ENCODE assay signal across 12 cellular contexts in the genomic region with DNA sequence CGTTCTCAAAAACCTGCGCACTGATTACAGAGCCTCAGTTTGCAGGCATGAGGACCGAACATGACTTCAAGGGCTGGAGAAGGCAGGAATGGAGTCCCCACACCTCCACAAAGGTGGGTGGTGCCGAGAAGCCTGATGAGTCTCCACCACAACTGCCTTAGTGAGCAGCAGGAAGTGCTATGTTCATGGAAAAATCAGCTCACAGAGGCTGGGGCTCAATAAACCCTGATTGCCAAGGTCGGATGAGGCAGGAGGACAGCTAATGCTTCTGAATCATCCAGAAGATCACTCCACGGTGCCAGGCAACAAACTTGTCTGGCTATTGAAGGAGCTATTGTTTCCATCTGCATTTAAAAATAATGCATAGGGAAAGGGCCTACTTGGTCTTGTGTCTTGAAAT. TPM values are rescaled to one million over a fixed set of nuclear protein-coding genes. Genes with fewer than 3 reads are reported as not detected.
DNase-seq lines count a peak whose midpoint lies in the region; ATAC-seq lines count a peak whose summit lies in the region.
"Had no signal": no experiment of that assay in that cellular context is flagged by ENCODE, and none has a peak within 500 bp of the region (broad histone marks: within the 10 kb centered on the region; RNA-seq: fewer than 3 reads in every experiment).

No MANE protein-coding gene starts in this region.

- no peaks in the 10 kb centered on the region for H3K4me1 Mint-ChIP-seq in activated naive CD4-positive, alpha-beta T cell treated with anti-CD3 and anti-CD28 coated beads, Interleukin-2, amount 10 ng/mL, durations not matched to agents 7 days and 5 days
- peaks cover 12% of the 10 kb centered on the region for H3K4me1 Mint-ChIP-seq in activated T-helper 2 cell treated with anti-CD3 and anti-CD28 coated beads, Interferon-gamma antibody, Interleukin-2, Interleukin-4, amounts not matched to agents 10 μg/mL and 5 μg/mL and 100 μg/mL, durations not matched to agents 14 hours and 24 hours and 36 hours (ENCODE audit: low read depth)

- CTCF ChIA-PET in activated naive CD4-positive, alpha-beta T cell treated with anti-CD3 and anti-CD28 coated beads, Interleukin-2, amount 10 ng/mL, durations not matched to agents 7 days and 5 days (lab: Charles Lee), result interaction anchor here (0.5 to 1.5 kb wide), 2 partner anchors 15 to 695 kb away, joined by 3 read pairs; no protein-coding TSS in a partner anchor

- no peaks in the 10 kb centered on the region for H3K27me3 Mint-ChIP-seq in activated naive CD4-positive, alpha-beta T cell treated with anti-CD3 and anti-CD28 coated beads, Interleukin-2, amount 10 ng/mL, durations not matched to agents 7 days and 5 days
- H3K27me3 Mint-ChIP-seq in activated T-helper 2 cell treated with anti-CD3 and anti-CD28 coated beads, Interferon-gamma antibody, Interleukin-2, Interleukin-4, amounts not matched to agents 10 μg/mL and 5 μg/mL and 100 μg/mL, durations not matched to agents 14 hours and 24 hours and 36 hours (ENCODE audit: low read depth), result no peaks in the 10 kb centered on the region

- H3K27ac Mint-ChIP-seq in activated naive CD4-positive, alpha-beta T cell treated with anti-CD3 and anti-CD28 coated beads, Interleukin-2, amount 10 ng/mL, durations not matched to agents 7 days and 5 days, result no peak overlapping the region
- peak overlapping the region; percentile 84 for H3K27ac Mint-ChIP-seq in activated T-helper 2 cell treated with anti-CD3 and anti-CD28 coated beads, Interferon-gamma antibody, Interleukin-2, Interleukin-4, amounts not matched to agents 10 μg/mL and 5 μg/mL and 100 μg/mL, durations not matched to agents 14 hours and 24 hours and 36 hours

- intact Hi-C loops in activated T-helper 2 cell treated with anti-CD3 and anti-CD28 coated beads, Interferon-gamma antibody, Interleukin-2, Interleukin-4, amounts not matched to agents 10 μg/mL and 5 μg/mL and 100 μg/mL, durations not matched to agents 14 hours and 24 hours and 36 hours (cut with micrococcal nuclease), result no loop called here

- H3K36me3 Mint-ChIP-seq in activated naive CD4-positive, alpha-beta T cell treated with anti-CD3 and anti-CD28 coated beads, Interleukin-2, amount 10 ng/mL, durations not matched to agents 7 days and 5 days, result peaks cover 35% of the 10 kb centered on the region
- peaks cover 74% of the 10 kb centered on the region for H3K36me3 Mint-ChIP-seq in activated T-helper 2 cell treated with anti-CD3 and anti-CD28 coated beads, Interferon-gamma antibody, Interleukin-2, Interleukin-4, amounts not matched to agents 10 μg/mL and 5 μg/mL and 100 μg/mL, durations not matched to agents 14 hours and 24 hours and 36 hours (ENCODE audit: low read depth)

- no peaks in the 10 kb centered on the region for H3K9me3 Mint-ChIP-seq in activated naive CD4-positive, alpha-beta T cell treated with anti-CD3 and anti-CD28 coated beads, Interleukin-2, amount 10 ng/mL, durations not matched to agents 7 days and 5 days
- H3K9me3 Mint-ChIP-seq in activated T-helper 2 cell treated with anti-CD3 and anti-CD28 coated beads, Interferon-gamma antibody, Interleukin-2, Interleukin-4, amounts not matched to agents 10 μg/mL and 5 μg/mL and 100 μg/mL, durations not matched to agents 14 hours and 24 hours and 36 hours, result no peaks in the 10 kb centered on the region

- H3K4me3 Mint-ChIP-seq in activated naive CD4-positive, alpha-beta T cell treated with anti-CD3 and anti-CD28 coated beads, Interleukin-2, amount 10 ng/mL, durations not matched to agents 7 days and 5 days, result no peak overlapping the region
- no peak overlapping the region for H3K4me3 Mint-ChIP-seq in activated T-helper 2 cell treated with anti-CD3 and anti-CD28 coated beads, Interferon-gamma antibody, Interleukin-2, Interleukin-4, amounts not matched to agents 10 μg/mL and 5 μg/mL and 100 μg/mL, durations not matched to agents 14 hours and 24 hours and 36 hours (ENCODE audit: low read depth)

- DNase-seq in activated naive CD4-positive, alpha-beta T cell treated with Interleukin-2 at 50 U/mL for 16 hours, result peak; percentile 46
- no peak for DNase-seq in activated naive CD4-positive, alpha-beta T cell treated with anti-CD3 and anti-CD28 coated beads, Interleukin-2, amount 10 ng/mL, durations not matched to agents 7 days and 5 days
- no peak for DNase-seq in activated T-helper 2 cell treated with anti-CD3 and anti-CD28 coated beads, Interferon-gamma antibody, Interleukin-2, Interleukin-4, amounts not matched to agents 10 μg/mL and 5 μg/mL and 100 μg/mL, durations not matched to agents 14 hours and 24 hours and 36 hours (ENCODE audit: low spot score)
- DNase-seq in iris pigment epithelial cell (ENCODE audit: low read depth) (peak; percentile 92), stromal cell of bone marrow (ENCODE audit: low read depth) (peak; percentile 94), NCI-H1930 (lab: John Stamatoyannopoulos, UW) (no peak), NCI-H524 (lab: John Stamatoyannopoulos, UW) (no peak)
- DNase-seq: effector CD8-positive, alpha-beta T cell; left cardiac atrium; NCI-H146; posterior cingulate gyrus had no signal

- ATAC-seq in HG02610 (IDR thresholded peaks at IDR 0.05; ENCODE audit: unreplicated experiment), result no peak
- ATAC-seq: left cardiac atrium had no signal

RNA-seq across cellular contexts. Expression of a gene that starts 31.1 kb away (rescaled TPM):
- 28.8 and 30.4 TPM in 2 replicates for total RNA-seq in activated T-helper 2 cell treated with anti-CD3 and anti-CD28 coated beads, Interferon-gamma antibody, Interleukin-2, Interleukin-4, amounts not matched to agents 10 μg/mL and 5 μg/mL and 100 μg/mL, durations not matched to agents 14 hours and 24 hours and 36 hours

Comparison
In these comparisons a context has a peak if more than half of its experiments do, and no peak if none do; other contexts are left out.
1. DNase-seq: peak in activated naive CD4-positive, alpha-beta T cell treated with Interleukin-2 at 50 U/mL for 16 hours (single experiment), iris pigment epithelial cell (single experiment) and stromal cell of bone marrow (single experiment); none in activated naive CD4-positive, alpha-beta T cell treated with anti-CD3 and anti-CD28 coated beads, Interleukin-2, amount 10 ng/mL, durations not matched to agents 7 days and 5 days (single experiment), activated T-helper 2 cell treated with anti-CD3 and anti-CD28 coated beads, Interferon-gamma antibody, Interleukin-2, Interleukin-4, amounts not matched to agents 10 μg/mL and 5 μg/mL and 100 μg/mL, durations not matched to agents 14 hours and 24 hours and 36 hours (single experiment), NCI-H1930 (0 of 2) and NCI-H524 (0 of 2).